In genomic region chr2:66890286-66890812, GRCh38 we compare ENCODE assay signal across 11 cellular contexts.
"Had no signal": no experiment of that assay in that cellular context is flagged by ENCODE, and none has a peak within 500 bp of the region (broad histone marks: within the 10 kb centered on the region; RNA-seq: fewer than 3 reads in every experiment).

No MANE protein-coding gene starts in this region.

- H3K27me3 ChIP-seq: adrenal gland, body of pancreas, foreskin keratinocyte, right atrium auricular region had no signal

- FAIRE-seq: kidney had no signal

- H3K27ac ChIP-seq: adrenal gland, body of pancreas, foreskin keratinocyte, right atrium auricular region had no signal

- H3K9me3 ChIP-seq: adrenal gland, body of pancreas, right atrium auricular region had no signal

- H3K4me1 ChIP-seq: adrenal gland, right atrium auricular region had no signal

- H3K36me3 ChIP-seq: adrenal gland, right atrium auricular region had no signal

- H3K4me3 ChIP-seq: adrenal gland, body of pancreas, right atrium auricular region had no signal

- DNase-seq: activated CD4-positive, alpha-beta T cell treated with anti-CD3 and anti-CD28 coated beads for 48 hours; activated naive CD4-positive, alpha-beta T cell treated with anti-CD3 and anti-CD28 coated beads for 36 hours; adrenal gland; body of pancreas; dermis blood vessel endothelial cell; foreskin keratinocyte; head of caudate nucleus; kidney; posterior cingulate gyrus; trophoblast cell had no signal
